17 cellular contexts compared by ENCODE assay signal in genomic region chr10:1195828-1196227, GRCh38.
DNase-seq lines count a peak whose midpoint lies in the region; ATAC-seq, FAIRE-seq and TF ChIP-seq lines count a peak whose summit lies in the region.
"Had no signal": no experiment of that assay in that cellular context is flagged by ENCODE, and none has a peak within 500 bp of the region (broad histone marks: within the 10 kb centered on the region; RNA-seq: fewer than 3 reads in every experiment).

No MANE protein-coding gene starts in this region.

- H4K5ac ChIP-seq in H1 (ENCODE audit: insufficient read length, low read depth, low read length) = peak overlapping the region; percentile 45

- H3K27me3 ChIP-seq in H1 (replicated peaks in 1 of 4; ENCODE audit: control insufficient read depth in 3 of 4, extremely low read depth in 1 of 4, insufficient read depth in 3 of 4, low read length in 3 of 4) (no peaks in the 10 kb centered on the region; a peak in 2 of 7 replicates), stomach (peaks cover 0 to 21% (median 0%) of the 10 kb centered on the region in 3 donors)
- H3K27me3 ChIP-seq: BLaER1 had no signal

- H3K9me3 ChIP-seq in H1 (ENCODE audit: insufficient read depth in 2 of 2, low read depth in 1 of 2, low read length in 1 of 2) (no peaks in the 10 kb centered on the region), stomach (no peaks in the 10 kb centered on the region)
- H3K9me3 ChIP-seq: BLaER1 had no signal

- H2BK12ac ChIP-seq in H1 (ENCODE audit: low read depth, low read length) = peak overlapping the region; percentile 75; the same call in 1 of the 2 replicates

- H3K4me1 ChIP-seq in H1 (replicated peaks in 1 of 4; ENCODE audit: control insufficient read depth in 3 of 4, insufficient read depth in 4 of 4, low read length in 3 of 4) (peaks cover 10 to 27% (median 14%) of the 10 kb centered on the region in 4 experiments; a peak in 6 of 7 replicates), stomach (no peaks in the 10 kb centered on the region)

- H3K18ac ChIP-seq in H1 (ENCODE audit: extremely low read depth, low read length) = peak overlapping the region; percentile 71; the same call in 1 of the 2 replicates

- no peaks in the 10 kb centered on the region for H4K20me1 ChIP-seq in H1 (replicated peaks in 1 of 2; ENCODE audit: control insufficient read depth in 1 of 2, insufficient read depth in 2 of 2, low read length in 2 of 2)
- H4K20me1 ChIP-seq: BLaER1 had no signal

- no peak overlapping the region for H3K14ac ChIP-seq in H1 (ENCODE audit: insufficient read length)

- peak overlapping the region; percentile 44; the same call in 1 of the 2 replicates for H2BK5ac ChIP-seq in H1 (ENCODE audit: low read depth, low read length)

- no peaks in the 10 kb centered on the region for H3K79me2 ChIP-seq in H1 (ENCODE audit: control insufficient read depth in 1 of 2, insufficient read depth in 2 of 2, low read length in 2 of 2)

- POLR2A ChIA-PET in H1 (lab: Charles Lee; ENCODE audit: partially characterized antibody) = interaction anchor here (0.6 kb wide), 1 partner anchor 10 kb away, joined by 3 read pairs; no protein-coding TSS in a partner anchor

- H3K4me2 ChIP-seq in H1 (ENCODE audit: insufficient read depth in 1 of 2, low read depth in 2 of 2, low read length in 2 of 2) = peak overlapping the region; percentile 33 to 49; a peak in 3 of 4 replicates

- FAIRE-seq in H1 (lab: Jason Lieb, UNC) = peak; percentile 32
- FAIRE-seq: H54 had no signal

- H2BK120ac ChIP-seq in H1 (replicated peaks; ENCODE audit: low read depth, low read length) = no peak overlapping the region

- H4K8ac ChIP-seq in H1 (ENCODE audit: extremely low read depth, insufficient read depth, low read length) = no peak overlapping the region; the same call in 1 of the 2 replicates

- peak; percentile 13 for DNase-seq in activated effector memory CD4-positive, alpha-beta T cell treated with anti-CD3 and anti-CD28 coated beads, Interleukin-2, amount 50 U/mL, for 16 hours
- no peak for DNase-seq in activated effector memory CD4-positive, alpha-beta T cell treated with Interleukin-2 at 50 U/mL for 16 hours
- DNase-seq in H1 (ENCODE audit: low read depth in 1 of 2, low spot score in 2 of 2) = no peak
- peak; percentile 37 for DNase-seq in mesenteric fat pad (ENCODE audit: low spot score)
- no peak for DNase-seq in stomach
- DNase-seq in stimulated activated CD4-positive, alpha-beta T cell treated with anti-CD3 and anti-CD28 coated beads, Interleukin-4, amount 100 ng/mL, for 24 hours = no peak
- DNase-seq: CD8-positive, alpha-beta memory T cell; NCI-H1930; NCI-H2171; NCI-H774; Right ventricle myocardium superior had no signal

- ATAC-seq in HG03175 (IDR thresholded peaks at IDR 0.05; ENCODE audit: unreplicated experiment) (no peak), GM21737 (IDR thresholded peaks at IDR 0.05; ENCODE audit: unreplicated experiment) (no peak)
- ATAC-seq: Panc1 had no signal

- H3K9ac ChIP-seq in H1 (replicated peaks in 1 of 4; ENCODE audit: extremely low read depth in 1 of 4, low read depth in 3 of 4, low read length in 3 of 4) = peak overlapping the region in 1 of 4 experiments; percentile 38; a peak in 2 of 7 replicates
- H3K9ac ChIP-seq: BLaER1 had no signal

- peak overlapping the region; percentile 34 for H3K4ac ChIP-seq in H1 (replicated peaks; ENCODE audit: insufficient read length, low read depth, low read length)

- no peak for TF ChIP-seq EP300 in H1 (IDR thresholded peaks at IDR 0.05; ENCODE audit: borderline replicate concordance in 1 of 2, low read depth in 2 of 2, low read length in 2 of 2)
- no peak for TF ChIP-seq EP300 in stomach (IDR thresholded peaks at IDR 0.05)

- H3K23ac ChIP-seq in H1 (ENCODE audit: insufficient read length) = no peak overlapping the region

- TF ChIP-seq RAD21 in H1 (IDR thresholded peaks at IDR 0.05 in 1 of 2, conservative IDR thresholded peaks at IDR 0.05 in 1 of 2; ENCODE audit: low read depth in 2 of 2, low read length in 2 of 2) = 0 out of 4 replicates have a peak, but pooled peaks of 1 of the 2 experiments have one; percentile 5

- 64% methylated on average over 9 of the region's 9 CpGs; no CpG with 5 or more reads in 1 of the 2 experiments for WGBS in H1 (ENCODE audit: extremely low coverage in 1 of 2, insufficient coverage in 1 of 2, insufficient read length in 1 of 2, insufficient replicate concordance in 2 of 2, low coverage in 1 of 2, low lambda C conversion rate in 2 of 2, missing lambda C conversion rate in 1 of 2), 2 experiments
- WGBS in stomach, 5 donors = 82 to 86% (median 84%) methylated on average over 9 of the region's 9 CpGs

- peak overlapping the region; percentile 97 for H2AFZ ChIP-seq in H1 (ENCODE audit: low read length)

- TF ChIP-seq POLR2A in H1 (IDR thresholded peaks at IDR 0.05; ENCODE audit: control extremely low read depth in 1 of 2, low read depth in 2 of 2, low read length in 2 of 2) (no peak), stomach (IDR thresholded peaks at IDR 0.05) (no peak)

- H3K79me1 ChIP-seq in H1 (ENCODE audit: low read depth, low read length) = no peaks in the 10 kb centered on the region

- peak overlapping the region; percentile 67 for H4K91ac ChIP-seq in H1 (replicated peaks; ENCODE audit: insufficient read length, low read length)

- TF ChIP-seq CTCF in H1 (IDR thresholded peaks at IDR 0.05; ENCODE audit: control extremely low read depth in 1 of 3, insufficient read depth in 1 of 3, low read depth in 1 of 3, low read length in 3 of 3) (no peak), stomach (IDR thresholded peaks at IDR 0.05) (no peak)

- H3K56ac ChIP-seq in H1 (replicated peaks; ENCODE audit: insufficient read length, low read depth, low read length) = no peak overlapping the region

- H3K4me3 ChIP-seq in H1 (ENCODE audit: extremely low read depth in 1 of 4, insufficient read depth in 2 of 4, low read depth in 3 of 4, low read length in 4 of 4) (peak overlapping the region in 2 of 4 experiments; percentile 3 to 13; a peak in 1 of 8 replicates), stomach (no peak overlapping the region)
- H3K4me3 ChIP-seq: BLaER1 had no signal

- H3K23me2 ChIP-seq in H1 (ENCODE audit: low read depth, low read length) = 0 out of 2 replicates have a peak, but pooled peaks cover 2% of the 10 kb centered on the region

- no peak overlapping the region for H2AK5ac ChIP-seq in H1 (ENCODE audit: low read depth, low read length)

- H2BK20ac ChIP-seq in H1 (ENCODE audit: low read length) = no peak overlapping the region

- CTCF ChIA-PET in H1 (lab: Charles Lee; ENCODE audit: partially characterized antibody) = interaction anchor here (1.0 to 1.6 kb wide), 2 partner anchors 17 to 85 kb away, joined by 3 to 4 read pairs; no protein-coding TSS in a partner anchor

- H3K27ac ChIP-seq in H1 (ENCODE audit: low read depth, low read length) (no peak overlapping the region), stomach (no peak overlapping the region)
- H3K27ac ChIP-seq: 22Rv1, BLaER1 had no signal

- H3K36me3 ChIP-seq in H1 (ENCODE audit: control insufficient read depth in 2 of 4, insufficient read depth in 4 of 4, low read length in 3 of 4) (no peaks in the 10 kb centered on the region), stomach (no peaks in the 10 kb centered on the region)
- H3K36me3 ChIP-seq: BLaER1 had no signal

- H2BK15ac ChIP-seq in H1 (ENCODE audit: low read length) = peak overlapping the region; percentile 72; the same call in 1 of the 2 replicates

- intact Hi-C loops in stomach (cut with DNase I; ENCODE audit: low total_unique reads) = no loop called here

TF ChIP-seq in H1, 55 proteins besides CTCF, POLR2A, EP300 and RAD21:
- TF ChIP-seq RFX5 (IDR thresholded peaks at IDR 0.05; ENCODE audit: borderline replicate concordance, low read depth, low read length) = no peak
- peak; percentile 62 for TF ChIP-seq ASH2L (IDR thresholded peaks at IDR 0.05; ENCODE audit: low read length)
- TF ChIP-seq EGR1 (IDR thresholded peaks at IDR 0.05; ENCODE audit: borderline replicate concordance, low read depth, low read length) = peak; percentile 61; the same call in 1 of the 2 replicates

Comparison
In these comparisons a context has a peak if more than half of its experiments do, and no peak if none do; other contexts are left out.
1. DNase-seq: peak in activated effector memory CD4-positive, alpha-beta T cell treated with anti-CD3 and anti-CD28 coated beads, Interleukin-2, amount 50 U/mL, for 16 hours (single experiment) and mesenteric fat pad (single experiment); none in activated effector memory CD4-positive, alpha-beta T cell treated with Interleukin-2 at 50 U/mL for 16 hours (single experiment), H1 (0 of 2), stomach (single experiment) and stimulated activated CD4-positive, alpha-beta T cell treated with anti-CD3 and anti-CD28 coated beads, Interleukin-4, amount 100 ng/mL, for 24 hours (single experiment).